ENCODE assay signal across 6 cellular contexts in genomic region chr17:75854881-75855309, GRCh38. TPM values are rescaled to one million over a fixed set of nuclear protein-coding genes. Genes with fewer than 3 reads are reported as not detected.
DNase-seq lines count a peak whose midpoint lies in the region; ATAC-seq, FAIRE-seq and TF ChIP-seq lines count a peak whose summit lies in the region.

No MANE protein-coding gene starts in this region.

- WGBS in GM23248 (ENCODE audit: low coverage in 1 of 2, low lambda C conversion rate in 2 of 2, missing lambda C conversion rate in 2 of 2), 2 experiments: 1 to 2% methylated on average over 10 to 19 of the region's 19 CpGs

- H3K27ac Mint-ChIP-seq in activated CD4-positive, alpha-beta T cell treated with anti-CD3 and anti-CD28 coated beads, Interleukin-2, amount 10 ng/mL, durations not matched to agents 24 days and 14 days: no peak overlapping the region

- H3K27me3 ChIP-seq in GM23248 (replicated peaks; ENCODE audit: insufficient read depth) (no peaks in the 10 kb centered on the region), bronchial epithelial cell (ENCODE audit: control insufficient read depth, insufficient read depth, low read length) (no peaks in the 10 kb centered on the region), neutrophil (no peaks in the 10 kb centered on the region)

- H3K9ac ChIP-seq in GM23248: peak overlapping the region; percentile 86

- no peaks in the 10 kb centered on the region for H3K9me3 ChIP-seq in GM23248 (ENCODE audit: low read depth)
- H3K9me3 ChIP-seq in neutrophil: no peaks in the 10 kb centered on the region

- in situ Hi-C loops in GM23248 (cut with MboI): no loop called here

- peaks cover 18% of the 10 kb centered on the region for H3F3A ChIP-seq in GM23248 (ENCODE audit: insufficient read depth)

- H3K9me3 Mint-ChIP-seq in activated CD4-positive, alpha-beta T cell treated with anti-CD3 and anti-CD28 coated beads, Interleukin-2, amount 10 ng/mL, durations not matched to agents 24 days and 14 days: no peaks in the 10 kb centered on the region

- ATAC-seq in HG03175 (IDR thresholded peaks at IDR 0.05; ENCODE audit: unreplicated experiment): no peak

- H3K4me2 ChIP-seq in GM23248 (ENCODE audit: unreplicated experiment): peak overlapping the region; percentile 95

- peaks cover 8% of the 10 kb centered on the region; the same call in 1 of the 2 replicates for H3K79me2 ChIP-seq in GM23248 (ENCODE audit: insufficient read depth)

- H4K20me1 ChIP-seq in GM23248 (ENCODE audit: insufficient read depth): no peaks in the 10 kb centered on the region

- TF ChIP-seq CTCF in bronchial epithelial cell (IDR thresholded peaks at IDR 0.05; ENCODE audit: insufficient read depth, low read length, severe bottlenecking) (no peak), neutrophil (IDR thresholded peaks at IDR 0.05) (no peak)

- peaks cover 8% of the 10 kb centered on the region for H3K36me3 Mint-ChIP-seq in activated CD4-positive, alpha-beta T cell treated with anti-CD3 and anti-CD28 coated beads, Interleukin-2, amount 10 ng/mL, durations not matched to agents 24 days and 14 days (ENCODE audit: low read depth)

- intact Hi-C loops in activated CD4-positive, alpha-beta T cell treated with anti-CD3 and anti-CD28 coated beads, Interleukin-2, amount 10 ng/mL, durations not matched to agents 24 days and 14 days (cut with micrococcal nuclease): loop anchor here (1.0 to 2.0 kb wide), 6 partner anchors 11 to 124 kb away; partner anchors contain the start of genes ACOX1, MRPL38, TEN1 and UNC13D

- no peaks in the 10 kb centered on the region for H3K27me3 Mint-ChIP-seq in activated CD4-positive, alpha-beta T cell treated with anti-CD3 and anti-CD28 coated beads, Interleukin-2, amount 10 ng/mL, durations not matched to agents 24 days and 14 days

- no peaks in the 10 kb centered on the region for H3K9me2 ChIP-seq in GM23248 (ENCODE audit: insufficient read depth)

- peaks cover 25% of the 10 kb centered on the region for H3K4me1 ChIP-seq in GM23248 (ENCODE audit: insufficient read depth)
- H3K4me1 ChIP-seq in neutrophil (ENCODE audit: control insufficient read depth in 1 of 2, insufficient read depth in 1 of 2, low read depth in 1 of 2, low read length in 1 of 2): peaks cover 56 to 60% of the 10 kb centered on the region in 2 experiments

- peak overlapping the region; percentile 92 for H3K27ac ChIP-seq in GM23248
- peak overlapping the region; percentile 95 for H3K27ac ChIP-seq in neutrophil

- H2AFZ ChIP-seq in GM23248: peak overlapping the region; percentile 25; the same call in 1 of the 2 replicates

- peaks cover 31% of the 10 kb centered on the region for H3K4me1 Mint-ChIP-seq in activated CD4-positive, alpha-beta T cell treated with anti-CD3 and anti-CD28 coated beads, Interleukin-2, amount 10 ng/mL, durations not matched to agents 24 days and 14 days

- H3K4me3 ChIP-seq in GM23248 (peak overlapping the region; percentile 82), bronchial epithelial cell (ENCODE audit: low read depth, low read length) (peak overlapping the region; percentile 73), neutrophil (ENCODE audit: low read depth in 1 of 2, low read length in 1 of 2) (peak overlapping the region; percentile 71 to 86)

- DNase-seq in GM23248 (no peak), bronchial epithelial cell (ENCODE audit: low read depth) (no peak)
- DNase-seq in activated CD4-positive, alpha-beta T cell treated with anti-CD3 and anti-CD28 coated beads, Interleukin-2, amount 10 ng/mL, durations not matched to agents 24 days and 14 days: no peak
- DNase-seq in stimulated activated CD4-positive, alpha-beta T cell treated with anti-CD3 and anti-CD28 coated beads, Interleukin-4, amount 100 ng/mL, for 4 hours: no peak

- FAIRE-seq in bronchial epithelial cell (lab: Jason Lieb, UNC): no peak

- no peak overlapping the region for H3K4me3 Mint-ChIP-seq in activated CD4-positive, alpha-beta T cell treated with anti-CD3 and anti-CD28 coated beads, Interleukin-2, amount 10 ng/mL, durations not matched to agents 24 days and 14 days

- H3K36me3 ChIP-seq in GM23248 (ENCODE audit: low read depth): peaks cover 12% of the 10 kb centered on the region
- H3K36me3 ChIP-seq in bronchial epithelial cell (ENCODE audit: control insufficient read depth, insufficient read depth, low read length): peaks cover 9% of the 10 kb centered on the region
- H3K36me3 ChIP-seq in neutrophil: peaks cover 29% of the 10 kb centered on the region

RNA-seq across cellular contexts. Expression of gene WBP2, which starts 0.2 kb away (rescaled TPM):
- total RNA-seq in GM23248 (2014; rRNA removed; shearing (Covaris generic)): 17.4 and 22.9 TPM in 2 replicates
- polyA plus RNA-seq in GM23248 (2016; fragmentation: Nextera tagmentation; extraction: Ambion mirVana): 59.4 and 64.8 TPM in 2 replicates
- total RNA-seq in bronchial epithelial cell: 17.9 and 20.2 TPM in 2 replicates
- total RNA-seq in activated CD4-positive, alpha-beta T cell treated with anti-CD3 and anti-CD28 coated beads, Interleukin-2, amount 10 ng/mL, durations not matched to agents 24 days and 14 days: 68.9 and 70.0 TPM in 2 replicates

RNA-seq across cellular contexts. Expression of gene UNC13D, which starts 10.7 kb away (rescaled TPM):
- under 0.01 and 0.65 TPM in 2 replicates for total RNA-seq in GM23248 (2014; rRNA removed; shearing (Covaris generic))
- polyA plus RNA-seq in GM23248 (2016; fragmentation: Nextera tagmentation; extraction: Ambion mirVana): 0.06 TPM in 1 of 2 replicates, not detected in the other
- 4.7 and 17.0 TPM in 2 replicates for total RNA-seq in bronchial epithelial cell
- total RNA-seq in activated CD4-positive, alpha-beta T cell treated with anti-CD3 and anti-CD28 coated beads, Interleukin-2, amount 10 ng/mL, durations not matched to agents 24 days and 14 days: 158 and 161 TPM in 2 replicates

RNA-seq across cellular contexts. Expression of gene TRIM47, which starts 23.5 kb away (rescaled TPM):
- total RNA-seq in GM23248 (2014; rRNA removed; shearing (Covaris generic)): 1.4 and 2.4 TPM in 2 replicates
- 1.2 and 2.0 TPM in 2 replicates for polyA plus RNA-seq in GM23248 (2016; fragmentation: Nextera tagmentation; extraction: Ambion mirVana)
- 10.5 and 14.6 TPM in 2 replicates for total RNA-seq in bronchial epithelial cell
- total RNA-seq in activated CD4-positive, alpha-beta T cell treated with anti-CD3 and anti-CD28 coated beads, Interleukin-2, amount 10 ng/mL, durations not matched to agents 24 days and 14 days: 25.2 and 33.2 TPM in 2 replicates

RNA-seq across cellular contexts. Expression of gene TRIM65, which starts 41.9 kb away (rescaled TPM):
- 24.2 and 25.7 TPM in 2 replicates for total RNA-seq in GM23248 (2014; rRNA removed; shearing (Covaris generic))
- polyA plus RNA-seq in GM23248 (2016; fragmentation: Nextera tagmentation; extraction: Ambion mirVana): 9.9 and 10.2 TPM in 2 replicates
- 13.2 and 21.1 TPM in 2 replicates for total RNA-seq in bronchial epithelial cell
- total RNA-seq in activated CD4-positive, alpha-beta T cell treated with anti-CD3 and anti-CD28 coated beads, Interleukin-2, amount 10 ng/mL, durations not matched to agents 24 days and 14 days: 47.6 and 48.1 TPM in 2 replicates

RNA-seq across cellular contexts. Expression of gene MRPL38, which starts 49.8 kb away (rescaled TPM):
- total RNA-seq in GM23248 (2014; rRNA removed; shearing (Covaris generic)): 18.8 and 36.9 TPM in 2 replicates
- polyA plus RNA-seq in GM23248 (2016; fragmentation: Nextera tagmentation; extraction: Ambion mirVana): 51.9 and 58.4 TPM in 2 replicates
- 27.4 and 31.7 TPM in 2 replicates for total RNA-seq in bronchial epithelial cell
- total RNA-seq in activated CD4-positive, alpha-beta T cell treated with anti-CD3 and anti-CD28 coated beads, Interleukin-2, amount 10 ng/mL, durations not matched to agents 24 days and 14 days: 151 and 157 TPM in 2 replicates
